In genomic region chr7:143389316-143390097, GRCh38 we compare ENCODE assay signal across 15 cellular contexts. TPM values are rescaled to one million over a fixed set of nuclear protein-coding genes. Genes with fewer than 3 reads are reported as not detected.
DNase-seq lines count a peak whose midpoint lies in the region; ATAC-seq, FAIRE-seq and TF ChIP-seq lines count a peak whose summit lies in the region.
"Had no signal": no experiment of that assay in that cellular context is flagged by ENCODE, and none has a peak within 500 bp of the region (broad histone marks: within the 10 kb centered on the region; RNA-seq: fewer than 3 reads in every experiment).

No MANE protein-coding gene starts in this region.

- no peaks in the 10 kb centered on the region for H3K9me3 ChIP-seq in esophagus muscularis mucosa
- no peaks in the 10 kb centered on the region for H3K9me3 ChIP-seq in thoracic aorta
- H3K9me3 ChIP-seq in tibial nerve: no peaks in the 10 kb centered on the region
- H3K9me3 ChIP-seq in mammary epithelial cell (replicated peaks; ENCODE audit: insufficient read depth, low read length): no peaks in the 10 kb centered on the region
- H3K9me3 ChIP-seq: SJCRH30 had no signal

- H3K27ac ChIP-seq in esophagus muscularis mucosa (replicated peaks in 1 of 4) (peak overlapping the region; percentile 100), thoracic aorta (peak overlapping the region; percentile 41 to 100), tibial nerve (peak overlapping the region in 2 of 4 donors; percentile 29 to 92), mammary epithelial cell (ENCODE audit: insufficient read depth, low read depth, low read length) (no peak overlapping the region)
- H3K27ac ChIP-seq: SJCRH30 had no signal

- BruUV-seq in mammary epithelial cell (replicated peaks; lab: Mats Ljungman, UMichigan): no TSS peak

- peaks cover 55% of the 10 kb centered on the region for H3K79me2 ChIP-seq in mammary epithelial cell (ENCODE audit: insufficient read depth, low read length)

- H3K4me2 ChIP-seq in mammary epithelial cell (ENCODE audit: insufficient read depth, low read depth, low read length): no peak overlapping the region

- no peak overlapping the region for H2AFZ ChIP-seq in mammary epithelial cell (ENCODE audit: low read depth, low read length)

- H3K9ac ChIP-seq in mammary epithelial cell (ENCODE audit: insufficient read depth, low read length): no peak overlapping the region

- H3K36me3 Mint-ChIP-seq in activated T-cell treated with anti-CD3 and anti-CD28 coated beads, Interleukin-2, amount 50 U/mL, for 24 hours (ENCODE audit: low read depth): peaks cover 62% of the 10 kb centered on the region
- peaks cover 21% of the 10 kb centered on the region for H3K36me3 Mint-ChIP-seq in activated CD8-positive, alpha-beta T cell treated with anti-CD3 and anti-CD28 coated beads for 36 hours (ENCODE audit: low read depth)

- FAIRE-seq in RCC 7860 (lab: Jason Lieb, UNC): no peak
- FAIRE-seq: keratinocyte had no signal

- in situ Hi-C loops in mammary epithelial cell (cut with MboI; ENCODE audit: low sequenced_read_pairs in 2 of 2): no loop called here

- no peak overlapping the region for H3K4me3 ChIP-seq in esophagus muscularis mucosa
- no peak overlapping the region for H3K4me3 ChIP-seq in thoracic aorta
- no peak overlapping the region for H3K4me3 ChIP-seq in tibial nerve
- no peak overlapping the region for H3K4me3 ChIP-seq in mammary epithelial cell (replicated peaks in 1 of 3; ENCODE audit: insufficient read depth in 1 of 3, low read depth in 2 of 3, low read length in 3 of 3)
- H3K4me3 ChIP-seq: SJCRH30 had no signal

- H3K4me1 Mint-ChIP-seq in activated T-cell treated with anti-CD3 and anti-CD28 coated beads, Interleukin-2, amount 50 U/mL, for 24 hours (ENCODE audit: low read depth): peaks cover 24% of the 10 kb centered on the region
- H3K4me1 Mint-ChIP-seq in activated CD8-positive, alpha-beta T cell treated with anti-CD3 and anti-CD28 coated beads for 36 hours (ENCODE audit: low read depth): peaks cover 13% of the 10 kb centered on the region

- H3K4me3 Mint-ChIP-seq in activated T-cell treated with anti-CD3 and anti-CD28 coated beads, Interleukin-2, amount 50 U/mL, for 24 hours: no peak overlapping the region
- no peak overlapping the region for H3K4me3 Mint-ChIP-seq in activated CD8-positive, alpha-beta T cell treated with anti-CD3 and anti-CD28 coated beads for 36 hours

- dilution Hi-C loops in mammary epithelial cell (cut with HindIII; ENCODE audit: low sequenced_read_pairs): no loop called here

- H3K27me3 Mint-ChIP-seq in activated T-cell treated with anti-CD3 and anti-CD28 coated beads, Interleukin-2, amount 50 U/mL, for 24 hours: no peaks in the 10 kb centered on the region
- H3K27me3 Mint-ChIP-seq in activated CD8-positive, alpha-beta T cell treated with anti-CD3 and anti-CD28 coated beads for 36 hours: no peaks in the 10 kb centered on the region

- H3K27me3 ChIP-seq in esophagus muscularis mucosa (no peaks in the 10 kb centered on the region), thoracic aorta (replicated peaks; ENCODE audit: insufficient read depth) (no peaks in the 10 kb centered on the region), tibial nerve (no peaks in the 10 kb centered on the region), mammary epithelial cell (ENCODE audit: insufficient read depth, low read length) (no peaks in the 10 kb centered on the region)
- H3K27me3 ChIP-seq: SJCRH30 had no signal

- intact Hi-C loops in activated CD8-positive, alpha-beta T cell treated with anti-CD3 and anti-CD28 coated beads for 36 hours (cut with micrococcal nuclease): no loop called here
- intact Hi-C loops in esophagus muscularis mucosa (cut with DNase I) (no loop called here), mammary epithelial cell (cut with micrococcal nuclease) (no loop called here)

- no peak for ATAC-seq in activated CD8-positive, alpha-beta T cell treated with anti-CD3 and anti-CD28 coated beads for 36 hours
- ATAC-seq in thoracic aorta (ENCODE audit: insufficient number of reproducible peaks, low FRiP score, low read depth): no peak

- TF ChIP-seq POLR2A in esophagus muscularis mucosa (IDR thresholded peaks at IDR 0.05; ENCODE audit: low read depth) (no peak), tibial nerve (IDR thresholded peaks at IDR 0.05) (no peak)

- no peak for TF ChIP-seq CTCF in activated CD8-positive, alpha-beta T cell treated with anti-CD3 and anti-CD28 coated beads for 36 hours (IDR thresholded peaks at IDR 0.05)
- TF ChIP-seq CTCF in esophagus muscularis mucosa (IDR thresholded peaks at IDR 0.05) (no peak), thoracic aorta (IDR thresholded peaks at IDR 0.05) (no peak), tibial nerve (IDR thresholded peaks at IDR 0.05) (no peak), mammary epithelial cell (conservative IDR thresholded peaks at IDR 0.05 in 1 of 2, IDR thresholded peaks at IDR 0.05 in 1 of 2; ENCODE audit: extremely low read depth in 1 of 2, insufficient read depth in 1 of 2, low read depth in 1 of 2, low read length in 2 of 2) (peak in 1 of 2 donors; percentile 13)

- TF ChIP-seq EP300 in esophagus muscularis mucosa (IDR thresholded peaks at IDR 0.05) (no peak), tibial nerve (IDR thresholded peaks at IDR 0.05) (no peak)

- H3K9me3 Mint-ChIP-seq in activated T-cell treated with anti-CD3 and anti-CD28 coated beads, Interleukin-2, amount 50 U/mL, for 24 hours: no peaks in the 10 kb centered on the region
- no peaks in the 10 kb centered on the region for H3K9me3 Mint-ChIP-seq in activated CD8-positive, alpha-beta T cell treated with anti-CD3 and anti-CD28 coated beads for 36 hours

- H3K4me1 ChIP-seq in esophagus muscularis mucosa (peaks cover 72 to 97% (median 95%) of the 10 kb centered on the region in 4 donors), thoracic aorta (ENCODE audit: control insufficient read depth in 1 of 2, low read depth in 2 of 2) (peaks cover 51 to 95% of the 10 kb centered on the region in 2 donors), tibial nerve (peaks cover 4 to 93% (median 55%) of the 10 kb centered on the region in 4 donors), mammary epithelial cell (ENCODE audit: insufficient read depth, low read length) (peaks cover 63% of the 10 kb centered on the region)

- whole genome bisulfite sequencing in esophagus muscularis mucosa: 85% methylated on average over 15 of the region's 15 CpGs
- WGBS in tibial nerve, 2 donors: 84 to 86% methylated on average over 15 of the region's 15 CpGs
- 60% methylated on average over 11 of the region's 15 CpGs for WGBS in mammary epithelial cell (ENCODE audit: low coverage, missing lambda C conversion rate)

- POLR2A ChIA-PET in activated CD8-positive, alpha-beta T cell treated with anti-CD3 and anti-CD28 coated beads for 36 hours (lab: Charles Lee): interaction anchor here (0.8 to 1.4 kb wide), 4 partner anchors 8 to 127 kb away, joined by 3 read pairs; partner anchors contain the start of genes EPHA1 and GSTK1

- H4K20me1 ChIP-seq in mammary epithelial cell (ENCODE audit: insufficient read depth, low read length): peaks cover 14% of the 10 kb centered on the region

- peak overlapping the region; percentile 87 for H3K27ac Mint-ChIP-seq in activated T-cell treated with anti-CD3 and anti-CD28 coated beads, Interleukin-2, amount 50 U/mL, for 24 hours
- H3K27ac Mint-ChIP-seq in activated CD8-positive, alpha-beta T cell treated with anti-CD3 and anti-CD28 coated beads for 36 hours: peak overlapping the region; percentile 71

- no peak for DNase-seq in activated T-cell treated with anti-CD3 and anti-CD28 coated beads, Interleukin-2, amount 50 U/mL, for 24 hours
- DNase-seq in activated T-cell treated with anti-CD3 and anti-CD28 coated beads, Interleukin-2, amount 50 U/mL, for 48 hours: no peak
- no peak for DNase-seq in activated CD8-positive, alpha-beta T cell treated with anti-CD3 and anti-CD28 coated beads for 36 hours
- no peak for DNase-seq in esophagus muscularis mucosa (ENCODE audit: extremely low spot score)
- DNase-seq in thoracic aorta (ENCODE audit: low spot score): no peak
- DNase-seq in tibial nerve (ENCODE audit: low spot score in 2 of 2): no peak
- no peak for DNase-seq in RCC 7860 (ENCODE audit: low spot score)
- DNase-seq in mammary epithelial cell: no peak
- DNase-seq: ACHN; activated CD4-positive, alpha-beta T cell treated with anti-CD3 and anti-CD28 coated beads, Interleukin-2, amount 50 U/mL, for 1 hour; anterior cingulate cortex; GDM1; NCI-H82; SJCRH30 had no signal

- CTCF ChIA-PET in activated CD8-positive, alpha-beta T cell treated with anti-CD3 and anti-CD28 coated beads for 36 hours (lab: Charles Lee): interaction anchor here (1.2 to 3.7 kb wide), 4 partner anchors 10 to 148 kb away, joined by 3 to 10 read pairs (median 8); partner anchors contain the start of gene EPHA1
- CTCF ChIA-PET in mammary epithelial cell (lab: Charles Lee; ENCODE audit: low non-redundant PET): no interaction called here

- H3K36me3 ChIP-seq in esophagus muscularis mucosa (peaks cover 27 to 63% (median 50%) of the 10 kb centered on the region in 4 donors), thoracic aorta (peaks cover 21% of the 10 kb centered on the region), tibial nerve (peaks cover 0 to 42% (median 12%) of the 10 kb centered on the region in 3 donors), mammary epithelial cell (ENCODE audit: insufficient read depth, low read length) (peaks cover 36% of the 10 kb centered on the region)

RNA-seq across cellular contexts. Expression of gene ZYX, which starts 8.4 kb away (rescaled TPM):
- 100 to 1,000 TPM; 111 to 120 TPM for total RNA-seq in activated CD8-positive, alpha-beta T cell treated with anti-CD3 and anti-CD28 coated beads for 36 hours
- total RNA-seq in esophagus muscularis mucosa (100 to 1,000 TPM; 186 to 469 (median 245) TPM), thoracic aorta (100 to 1,000 TPM; 234 to 287 TPM), tibial nerve (10 to 100 TPM; 57.5 to 96.9 (median 72.7) TPM), mammary epithelial cell (100 to 1,000 TPM in 1 of 2 donors, 10 to 100 TPM in 1; 68.3 to 295 TPM)
- polyA plus RNA-seq in mammary epithelial cell: 83.9 TPM
- 277 TPM for polyA minus RNA-seq in mammary epithelial cell

RNA-seq across cellular contexts. Expression of gene EPHA1, which starts 19.1 kb away (rescaled TPM):
- total RNA-seq in activated CD8-positive, alpha-beta T cell treated with anti-CD3 and anti-CD28 coated beads for 36 hours: 1 to 10 TPM; 2.4 to 2.8 TPM
- under 1 TPM in 2 of 4 donors, not detected in 2; 0.17 to 0.23 TPM for total RNA-seq in esophagus muscularis mucosa
- total RNA-seq in thoracic aorta: under 1 TPM; 0.41 to 0.49 TPM
- 1 to 10 TPM in 1 of 4 donors, under 1 TPM in 1, not detected in 2; 0.87 to 3.6 TPM for total RNA-seq in tibial nerve
- 10 to 100 TPM; 15.2 to 27.3 TPM for total RNA-seq in mammary epithelial cell
- 21.3 TPM for polyA plus RNA-seq in mammary epithelial cell
- polyA minus RNA-seq in mammary epithelial cell: 40.6 TPM

RNA-seq across cellular contexts. Expression of gene FAM131B, which starts 27.0 kb away (rescaled TPM):
- 1 to 10 TPM; 2.7 to 2.9 TPM for total RNA-seq in activated CD8-positive, alpha-beta T cell treated with anti-CD3 and anti-CD28 coated beads for 36 hours
- total RNA-seq in esophagus muscularis mucosa (1 to 10 TPM in 3 of 4 donors, under 1 TPM in 1; 0.42 to 2.0 (median 1.3) TPM), thoracic aorta (1 to 10 TPM; 2.3 to 3.3 TPM), tibial nerve (1 to 10 TPM; 1.2 to 9.0 (median 1.5) TPM), mammary epithelial cell (1 to 10 TPM in 1 of 2 donors, under 1 TPM in 1; 0.71 to 1.5 TPM)
- 0.58 TPM for polyA plus RNA-seq in mammary epithelial cell
- polyA minus RNA-seq in mammary epithelial cell: not detected

RNA-seq across cellular contexts. Expression of gene TAS2R60, which starts 53.7 kb away (rescaled TPM):
- total RNA-seq in activated CD8-positive, alpha-beta T cell treated with anti-CD3 and anti-CD28 coated beads for 36 hours: not detected
- total RNA-seq in esophagus muscularis mucosa (under 1 TPM in 1 of 4 donors, not detected in 3; 0.34 TPM), thoracic aorta (1 to 10 TPM in 1 of 2 donors, not detected in 1; 8.5 TPM), tibial nerve (not detected), mammary epithelial cell (under 1 TPM in 1 of 2 donors, not detected in 1; 0.17 TPM)
- polyA plus RNA-seq in mammary epithelial cell: not detected
- polyA minus RNA-seq in mammary epithelial cell: not detected
- total RNA-seq: SJCRH30 had no signal
